Comparison of ENCODE assay signal across 1 cellular context in the genomic region with DNA sequence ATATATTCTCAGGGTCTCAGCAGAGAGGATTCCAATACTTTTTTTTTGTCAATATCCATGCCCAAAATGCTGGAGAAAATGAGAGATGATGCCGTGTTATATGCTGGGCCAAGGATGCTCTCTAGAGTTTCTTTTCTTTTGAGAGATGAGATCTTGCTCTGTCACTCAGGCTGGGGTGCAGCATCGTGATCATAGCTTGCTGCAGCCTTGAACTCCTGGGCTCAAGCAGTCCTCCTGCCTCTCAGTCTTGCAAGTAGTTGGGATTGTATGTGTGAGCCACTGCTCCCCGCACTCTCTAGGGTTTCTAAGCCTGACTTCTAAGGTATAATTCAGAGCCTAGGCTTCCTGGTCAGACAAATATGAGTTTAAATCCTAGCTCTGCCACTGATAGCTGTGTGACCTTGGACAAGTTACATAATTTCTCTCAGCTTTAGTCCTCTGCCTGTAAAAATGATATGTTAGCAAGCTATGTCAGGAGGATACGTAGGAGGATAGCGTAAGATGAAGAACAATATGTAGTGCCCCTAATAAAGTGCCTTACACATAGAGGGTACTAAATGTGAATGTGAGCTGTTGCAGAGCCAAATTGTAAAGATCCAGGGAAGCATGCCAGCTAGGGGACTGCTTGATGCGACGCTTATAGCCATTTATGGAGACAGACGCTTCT.
A peak's percentile ranks its signal among the peaks of the same experiment; 100 is the strongest.
TF ChIP-seq lines count a peak whose summit lies in the region.

No MANE protein-coding gene starts in this region.

TF ChIP-seq in K562, 482 proteins besides CTCF, POLR2A, EP300 and RAD21:
- TF ChIP-seq CTBP1 (IDR thresholded peaks at IDR 0.05; ENCODE audit: borderline replicate concordance) (0 out of 2 replicates have a peak, but pooled peaks have one; percentile 10), MECOM (CRISPR knock-in tag; IDR thresholded peaks at IDR 0.05) (0 out of 2 replicates have a peak, but pooled peaks have one; percentile 29), SOX6 (IDR thresholded peaks at IDR 0.05) (no peak), GTF2A2 (tag; IDR thresholded peaks at IDR 0.05) (no peak)
- TF ChIP-seq, protein P1, sequence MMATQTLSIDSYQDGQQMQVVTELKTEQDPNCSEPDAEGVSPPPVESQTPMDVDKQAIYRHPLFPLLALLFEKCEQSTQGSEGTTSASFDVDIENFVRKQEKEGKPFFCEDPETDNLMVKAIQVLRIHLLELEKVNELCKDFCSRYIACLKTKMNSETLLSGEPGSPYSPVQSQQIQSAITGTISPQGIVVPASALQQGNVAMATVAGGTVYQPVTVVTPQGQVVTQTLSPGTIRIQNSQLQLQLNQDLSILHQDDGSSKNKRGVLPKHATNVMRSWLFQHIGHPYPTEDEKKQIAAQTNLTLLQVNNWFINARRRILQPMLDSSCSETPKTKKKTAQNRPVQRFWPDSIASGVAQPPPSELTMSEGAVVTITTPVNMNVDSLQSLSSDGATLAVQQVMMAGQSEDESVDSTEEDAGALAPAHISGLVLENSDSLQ (IDR thresholded peaks at IDR 0.05) = peak; percentile 79
